ENCODE assay signal across 23 cellular contexts in genomic region chr14:89988787-89989186, GRCh38. TPM values are rescaled to one million over a fixed set of nuclear protein-coding genes. Genes with fewer than 3 reads are reported as not detected.
DNase-seq lines count a peak whose midpoint lies in the region; FAIRE-seq and TF ChIP-seq lines count a peak whose summit lies in the region.
"Had no signal": no experiment of that assay in that cellular context is flagged by ENCODE, and none has a peak within 500 bp of the region (broad histone marks: within the 10 kb centered on the region; RNA-seq: fewer than 3 reads in every experiment).

No MANE protein-coding gene starts in this region.

- H3K4me1 Mint-ChIP-seq in endodermal cell = peaks cover 36% of the 10 kb centered on the region
- H3K4me1 Mint-ChIP-seq: CD14-positive monocyte; CD8-positive, alpha-beta memory T cell had no signal

- in situ Hi-C loops in transverse colon (cut with MboI; ENCODE audit: low pct_ligation_motif_present in 1 of 4, low pct_unique_long_range_greater_than_20kb in 1 of 4, low sequenced_read_pairs in 3 of 4) = loop anchor here in 3 of 4 donors (25.0 kb wide), 1 partner anchor 249 kb away; no protein-coding TSS in a partner anchor

- no peaks in the 10 kb centered on the region for H3K27me3 ChIP-seq in HUES48 (ENCODE audit: control insufficient read depth, insufficient read depth, low read length)
- no peaks in the 10 kb centered on the region for H3K27me3 ChIP-seq in endodermal cell (ENCODE audit: control insufficient read depth, insufficient read depth, low read length, poor library complexity, severe bottlenecking)
- no peaks in the 10 kb centered on the region for H3K27me3 ChIP-seq in mesendoderm (ENCODE audit: insufficient read depth, low read length, poor library complexity)
- H3K27me3 ChIP-seq in A673 (replicated peaks; ENCODE audit: insufficient read depth, low read depth, low read length, poor library complexity) = no peaks in the 10 kb centered on the region
- no peaks in the 10 kb centered on the region for H3K27me3 ChIP-seq in transverse colon
- H3K27me3 ChIP-seq: BE2C; BLaER1 treated with 17β-estradiol and CSF1 and Interleukin-3, amounts not matched to agents 10 nM and 100 nM had no signal

- FAIRE-seq in GM18507 (lab: Jason Lieb, UNC) = peak; percentile 9
- FAIRE-seq: D721Med, GM12878, H1 had no signal

- H3K27me3 Mint-ChIP-seq in endodermal cell (ENCODE audit: insufficient read depth) = no peaks in the 10 kb centered on the region
- H3K27me3 Mint-ChIP-seq: CD4-positive, alpha-beta T cell; CD8-positive, alpha-beta memory T cell had no signal

- no peak overlapping the region for H3K18ac ChIP-seq in mesendoderm (ENCODE audit: low read length)

- peak overlapping the region; percentile 76 for H4K8ac ChIP-seq in mesendoderm (ENCODE audit: low read depth, low read length)

- H3K79me1 ChIP-seq in mesendoderm (ENCODE audit: low read length) = no peaks in the 10 kb centered on the region

- CTCF ChIA-PET in A673 (lab: Charles Lee) = no interaction called here

- H3K4me3 ChIP-seq in HUES48 (ENCODE audit: low read depth, low read length) (no peak overlapping the region), endodermal cell (ENCODE audit: low read length) (no peak overlapping the region), mesendoderm (ENCODE audit: low read length) (no peak overlapping the region), A673 (ENCODE audit: low read depth, low read length, poor library complexity, severe bottlenecking) (no peak overlapping the region), transverse colon (no peak overlapping the region)
- H3K4me3 ChIP-seq: BLaER1 treated with 17β-estradiol and CSF1 and Interleukin-3, amounts not matched to agents 10 nM and 100 nM; GM12878 had no signal

- H3K23ac ChIP-seq in mesendoderm (ENCODE audit: low read length) = no peak overlapping the region

- BruUV-seq in A673 (replicated peaks; lab: Mats Ljungman, UMichigan) = no TSS peak

- 87 to 100% methylated on average over 1 to 5 of the region's 5 CpGs for WGBS in endodermal cell (ENCODE audit: insufficient coverage in 1 of 2, insufficient read length in 1 of 2), 2 experiments
- no CpG with 5 or more reads among the region's 5 CpGs for WGBS in mesendoderm (ENCODE audit: extremely low coverage, insufficient coverage, low lambda C conversion rate)
- WGBS in transverse colon (ENCODE audit: low coverage in 1 of 2), 2 donors = 94 to 95% methylated on average over 5 of the region's 5 CpGs

- peak overlapping the region; percentile 33 for H3K27ac Mint-ChIP-seq in endodermal cell
- H3K27ac Mint-ChIP-seq: CD4-positive, alpha-beta T cell; CD8-positive, alpha-beta memory T cell had no signal

- H3K9me3 Mint-ChIP-seq in endodermal cell = no peaks in the 10 kb centered on the region
- H3K9me3 Mint-ChIP-seq: CD14-positive monocyte; CD4-positive, alpha-beta T cell; CD8-positive, alpha-beta memory T cell had no signal

- TF ChIP-seq CTCF in endodermal cell (conservative IDR thresholded peaks at IDR 0.05) (no peak), A673 (conservative IDR thresholded peaks at IDR 0.05; ENCODE audit: low read depth, low read length) (no peak), transverse colon (IDR thresholded peaks at IDR 0.05) (no peak)

- POLR2A ChIA-PET in A673 (lab: Charles Lee; ENCODE audit: low non-redundant PET) = interaction anchor here (0.7 kb wide), 1 partner anchor 422 kb away, joined by 4 read pairs; no protein-coding TSS in a partner anchor

- peaks cover 43% of the 10 kb centered on the region for H3K36me3 Mint-ChIP-seq in endodermal cell (ENCODE audit: low read depth)

- H4K5ac ChIP-seq in mesendoderm (ENCODE audit: low read length) = no peak overlapping the region

- DNase-seq in GM18507 (ENCODE audit: extremely low spot score, insufficient read length, low read depth) (no peak), endodermal cell (no peak), mesendoderm (no peak), A673 (ENCODE audit: low spot score) (no peak), NCI-H1436 treated with DMSO at 0.1 percent for 48 hours (lab: John Stamatoyannopoulos, UW) (no peak), transverse colon (no peak)
- DNase-seq: ACHN; AML-193; BE2C; CD4-positive, alpha-beta T cell; CD8-positive, alpha-beta memory T cell; DMS 273 treated with DMSO at 0.1 percent for 48 hours; DMS79; EL; GDM1; H7 had no signal

- H3K4me1 ChIP-seq in HUES48 (ENCODE audit: control insufficient read depth, insufficient read depth, low read length) = peaks cover 36% of the 10 kb centered on the region
- H3K4me1 ChIP-seq in endodermal cell (ENCODE audit: control insufficient read depth, insufficient read depth, low read length) = no peaks in the 10 kb centered on the region
- peaks cover 8% of the 10 kb centered on the region for H3K4me1 ChIP-seq in mesendoderm (ENCODE audit: control insufficient read depth, low read depth, low read length)
- H3K4me1 ChIP-seq in A673 (ENCODE audit: insufficient read depth, low read length, poor library complexity, severe bottlenecking) = no peaks in the 10 kb centered on the region
- no peaks in the 10 kb centered on the region for H3K4me1 ChIP-seq in transverse colon
- H3K4me1 ChIP-seq: BLaER1 treated with 17β-estradiol and CSF1 and Interleukin-3, amounts not matched to agents 10 nM and 100 nM had no signal

- H3K56ac ChIP-seq in mesendoderm (ENCODE audit: low read length) = no peak overlapping the region

- H2BK5ac ChIP-seq in mesendoderm (ENCODE audit: low read length) = no peak overlapping the region

- H3K4ac ChIP-seq in mesendoderm (ENCODE audit: low read depth, low read length) = peak overlapping the region; percentile 31

- H3K9ac ChIP-seq in HUES48 (ENCODE audit: low read depth, low read length) (no peak overlapping the region), endodermal cell (ENCODE audit: extremely low read depth, low read length, poor library complexity, severe bottlenecking) (no peak overlapping the region), mesendoderm (ENCODE audit: low read length) (no peak overlapping the region)
- H3K9ac ChIP-seq: BLaER1 treated with 17β-estradiol and CSF1 and Interleukin-3, amounts not matched to agents 10 nM and 100 nM had no signal

- no peak for TF ChIP-seq EP300 in transverse colon (IDR thresholded peaks at IDR 0.05; ENCODE audit: low read depth)

- peaks cover 76% of the 10 kb centered on the region for H3K36me3 ChIP-seq in HUES48 (ENCODE audit: control insufficient read depth, insufficient read depth, low read length)
- peaks cover 86% of the 10 kb centered on the region for H3K36me3 ChIP-seq in endodermal cell (ENCODE audit: control insufficient read depth, insufficient read depth, low read length)
- peaks cover 2% of the 10 kb centered on the region for H3K36me3 ChIP-seq in mesendoderm (ENCODE audit: control insufficient read depth, insufficient read depth, low read length)
- peaks cover 39% of the 10 kb centered on the region for H3K36me3 ChIP-seq in A673 (ENCODE audit: insufficient read depth, low read length, poor library complexity, severe bottlenecking)
- H3K36me3 ChIP-seq in transverse colon = peaks cover 0 to 26% (median 11%) of the 10 kb centered on the region in 4 donors

- TF ChIP-seq POLR2A in transverse colon (IDR thresholded peaks at IDR 0.05) = no peak

- intact Hi-C loops in A673 (cut with micrococcal nuclease; ENCODE audit: unreplicated experiment) = no loop called here
- intact Hi-C loops in transverse colon (cut with DNase I; ENCODE audit: low total_unique reads) = no loop called here

- H3K9me3 ChIP-seq in HUES48 (ENCODE audit: control insufficient read depth, insufficient read depth, low read length) = no peaks in the 10 kb centered on the region
- peaks cover 3% of the 10 kb centered on the region for H3K9me3 ChIP-seq in endodermal cell (ENCODE audit: control insufficient read depth, low read length)
- H3K9me3 ChIP-seq in A673 (ENCODE audit: low read depth, low read length, poor library complexity, severe bottlenecking) = no peaks in the 10 kb centered on the region
- H3K9me3 ChIP-seq in transverse colon = no peaks in the 10 kb centered on the region
- H3K9me3 ChIP-seq: BE2C; BLaER1 treated with 17β-estradiol and CSF1 and Interleukin-3, amounts not matched to agents 10 nM and 100 nM had no signal

- H3K4me3 Mint-ChIP-seq in endodermal cell = no peak overlapping the region
- H3K4me3 Mint-ChIP-seq: CD14-positive monocyte; CD4-positive, alpha-beta T cell; CD8-positive, alpha-beta memory T cell had no signal

- H3K79me2 ChIP-seq in mesendoderm (ENCODE audit: control insufficient read depth, insufficient read depth, low read length) = no peaks in the 10 kb centered on the region

- H3K27ac ChIP-seq in HUES48 (ENCODE audit: low read depth, low read length) = peak overlapping the region; percentile 1
- H3K27ac ChIP-seq in endodermal cell (ENCODE audit: low read depth, low read length) = no peak overlapping the region
- H3K27ac ChIP-seq in mesendoderm (ENCODE audit: low read depth, low read length) = no peak overlapping the region
- no peak overlapping the region for H3K27ac ChIP-seq in A673 (ENCODE audit: low read depth, low read length, poor library complexity, severe bottlenecking)
- no peak overlapping the region for H3K27ac ChIP-seq in transverse colon
- H3K27ac ChIP-seq: 22Rv1; BLaER1 treated with 17β-estradiol and CSF1 and Interleukin-3, amounts not matched to agents 10 nM and 100 nM had no signal

- no peak overlapping the region for H2AK5ac ChIP-seq in mesendoderm (ENCODE audit: low read length)

- H2BK15ac ChIP-seq in mesendoderm (replicated peaks; ENCODE audit: low read depth) = no peak overlapping the region

- H2BK120ac ChIP-seq in mesendoderm (ENCODE audit: low read depth, low read length) = no peak overlapping the region

- H3K4me2 ChIP-seq in mesendoderm (ENCODE audit: low read length) = no peak overlapping the region
- H3K4me2 ChIP-seq: BLaER1 treated with 17β-estradiol and CSF1 and Interleukin-3, amounts not matched to agents 10 nM and 100 nM had no signal

RNA-seq across cellular contexts. Expression of gene TDP1, which starts 33.1 kb away (rescaled TPM):
- total RNA-seq in endodermal cell = 10 to 100 TPM; 51.4 to 69.2 TPM
- 40.8 TPM for polyA plus RNA-seq in endodermal cell (2013, experiment 1 of 2)
- polyA plus RNA-seq in endodermal cell (2013, experiment 2 of 2) = 41.2 TPM
- polyA plus RNA-seq in mesendoderm (2013, experiment 1 of 2) = 37.6 TPM
- polyA plus RNA-seq in mesendoderm (2013, experiment 2 of 2) = 38.1 TPM
- 45.6 and 48.0 TPM in 2 replicates for total RNA-seq in A673 (2021)
- total RNA-seq in transverse colon = 10 to 100 TPM in 3 of 4 donors, under 1 TPM in 1; 0.75 to 28.3 (median 14.5) TPM

RNA-seq across cellular contexts. Expression of gene EFCAB11, which starts 34.3 kb away (rescaled TPM):
- total RNA-seq in endodermal cell = 10 to 100 TPM; 23.8 to 47.6 TPM
- 18.2 TPM for polyA plus RNA-seq in endodermal cell (2013, experiment 1 of 2)
- 17.8 TPM for polyA plus RNA-seq in endodermal cell (2013, experiment 2 of 2)
- polyA plus RNA-seq in mesendoderm (2013, experiment 1 of 2) = 8.6 TPM
- polyA plus RNA-seq in mesendoderm (2013, experiment 2 of 2) = 8.5 TPM
- total RNA-seq in A673 (2021) = 8.4 and 8.8 TPM in 2 replicates
- 1 to 10 TPM in 2 of 4 donors, not detected in 2; 6.0 to 6.7 TPM for total RNA-seq in transverse colon
